Comparison of ENCODE assay signal across 19 cellular contexts in the genomic region with DNA sequence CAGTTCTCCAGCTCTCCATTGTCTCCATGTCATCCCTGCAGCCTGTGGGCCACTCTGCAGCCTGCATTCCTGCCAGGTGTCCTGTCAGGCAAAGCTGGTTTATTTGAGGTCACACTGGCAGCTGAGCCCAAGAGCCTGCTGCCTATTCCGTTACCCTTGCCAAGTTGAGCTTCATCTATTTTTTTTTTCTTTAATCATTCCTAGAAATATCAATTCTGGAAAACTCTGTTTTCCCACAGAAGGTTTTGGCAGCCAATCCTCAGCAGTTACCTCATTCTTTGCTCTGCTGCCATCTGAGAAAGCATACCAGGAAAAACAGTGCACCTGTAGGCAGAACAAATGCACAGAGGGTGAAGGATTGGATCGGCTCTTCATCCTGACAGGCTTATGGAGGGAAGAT.
"Had no signal": no experiment of that assay in that cellular context is flagged by ENCODE, and none has a peak within 500 bp of the region (broad histone marks: within the 10 kb centered on the region; RNA-seq: fewer than 3 reads in every experiment).

No MANE protein-coding gene starts in this region.

- DNase-seq: activated CD4-positive, alpha-beta T cell treated with anti-CD3 and anti-CD28 coated beads for 1 hour; activated CD4-positive, alpha-beta T cell treated with anti-CD3 and anti-CD28 coated beads, Interleukin-2, amount 50 U/mL, for 4 hours; activated naive CD4-positive, alpha-beta T cell treated with anti-CD3 and anti-CD28 coated beads for 36 hours; activated naive CD8-positive, alpha-beta T cell treated with anti-CD3 and anti-CD28 coated beads, Interleukin-2, amount 50 U/mL, for 24 hours; activated T-cell treated with anti-CD3 and anti-CD28 coated beads for 4 hours; mucosa of descending colon; natural killer cell; retina; stimulated activated CD4-positive, alpha-beta T cell treated with anti-CD3 and anti-CD28 coated beads, Interleukin-15, amount 100 ng/mL, for 24 hours; stimulated activated CD4-positive, alpha-beta T cell treated with anti-CD3 and anti-CD28 coated beads, Interleukin-4, amount 100 ng/mL, for 1 hour; stimulated activated naive B cell treated with anti-CD40 and anti-IgM and Interleukin-4, amounts not matched to agents 10 μg/mL and 1 μg/mL and 100 μg/mL, for 72 hours; uterus had no signal

- H3K9me3 ChIP-seq: gastroesophageal sphincter, mucosa of descending colon, neutrophil, tibial nerve, uterus had no signal

- H3K4me3 ChIP-seq: cardiac muscle cell, gastroesophageal sphincter, mucosa of descending colon, tibial nerve, uterus had no signal

- H3K27me3 ChIP-seq: gastroesophageal sphincter, neutrophil, tibial nerve, uterus had no signal

- H3K27ac ChIP-seq: cardiac muscle cell, gastroesophageal sphincter, neutrophil, tibial nerve, uterus had no signal

- H3K4me1 ChIP-seq: tibial nerve, uterus had no signal

- H3K36me3 ChIP-seq: cardiac muscle cell, gastroesophageal sphincter, neutrophil, tibial nerve, uterus had no signal

- FAIRE-seq: astrocyte, colon, endometrium had no signal
